9 cellular contexts compared by ENCODE assay signal in genomic region chr13:39656325-39656677, GRCh38. TPM values are rescaled to one million over a fixed set of nuclear protein-coding genes. Genes with fewer than 3 reads are reported as not detected.
DNase-seq lines count a peak whose midpoint lies in the region; ATAC-seq and TF ChIP-seq lines count a peak whose summit lies in the region.
"Had no signal": no experiment of that assay in that cellular context is flagged by ENCODE, and none has a peak within 500 bp of the region (broad histone marks: within the 10 kb centered on the region; RNA-seq: fewer than 3 reads in every experiment).

No MANE protein-coding gene starts in this region.

- DNase-seq in activated T-cell treated with anti-CD3 and anti-CD28 coated beads, Interleukin-2, amount 50 U/mL, for 24 hours: no peak
- DNase-seq in activated T-cell treated with anti-CD3 and anti-CD28 coated beads for 4 hours (no peak), MCF 10A (ENCODE audit: unreplicated experiment) (no peak), foreskin melanocyte (no peak), D341Med (ENCODE audit: low spot score) (no peak)

- H3K27me3 ChIP-seq in HUES48 (ENCODE audit: control insufficient read depth, insufficient read depth, low read length): no peaks in the 10 kb centered on the region

- CTCF ChIA-PET in MCF 10A (lab: Yijun Ruan, JAX): interaction anchor here (0.6 to 1.2 kb wide), 5 partner anchors 15 to 1124 kb away, joined by 3 to 5 read pairs (median 3); no protein-coding TSS in a partner anchor

- 0 to 24% methylated on average over 2 to 6 of the region's 7 CpGs for WGBS in mesodermal cell (ENCODE audit: insufficient coverage in 2 of 2), 2 experiments

- H3K4me3 Mint-ChIP-seq in activated T-cell treated with anti-CD3 and anti-CD28 coated beads, Interleukin-2, amount 50 U/mL, for 24 hours: peak overlapping the region; percentile 89
- peak overlapping the region; percentile 92 for H3K4me3 Mint-ChIP-seq in MCF 10A (ENCODE audit: unreplicated experiment)

- H3K4me3 ChIP-seq in HUES48 (ENCODE audit: low read depth, low read length): peak overlapping the region; percentile 88
- H3K4me3 ChIP-seq in mesodermal cell (ENCODE audit: extremely low read depth, insufficient read depth, low read length, poor library complexity, severe bottlenecking): peak overlapping the region; percentile 92

- H3K9me3 ChIP-seq in HUES48 (ENCODE audit: control insufficient read depth, insufficient read depth, low read length) (no peaks in the 10 kb centered on the region), mesodermal cell (ENCODE audit: control insufficient read depth, low read length) (no peaks in the 10 kb centered on the region)

- POLR2A ChIA-PET in MCF 10A (lab: Yijun Ruan, JAX): interaction anchor here (0.7 to 1.1 kb wide), 2 partner anchors 38 to 517 kb away, joined by 3 read pairs; no protein-coding TSS in a partner anchor

- H3K36me3 Mint-ChIP-seq in activated T-cell treated with anti-CD3 and anti-CD28 coated beads, Interleukin-2, amount 50 U/mL, for 24 hours (ENCODE audit: low read depth): peaks cover 26% of the 10 kb centered on the region
- peaks cover 4% of the 10 kb centered on the region for H3K36me3 Mint-ChIP-seq in MCF 10A (ENCODE audit: insufficient read depth, unreplicated experiment)

- peaks cover 33% of the 10 kb centered on the region for H3K4me1 Mint-ChIP-seq in activated T-cell treated with anti-CD3 and anti-CD28 coated beads, Interleukin-2, amount 50 U/mL, for 24 hours (ENCODE audit: low read depth)
- H3K4me1 Mint-ChIP-seq in MCF 10A (ENCODE audit: insufficient read depth, unreplicated experiment): peaks cover 14% of the 10 kb centered on the region

- BruUV-seq in MCF 10A (replicated peaks; lab: Mats Ljungman, UMichigan): TSS peak; percentile 35

- peak overlapping the region; percentile 44; the same call in 1 of the 2 replicates for H3K9ac ChIP-seq in HUES48 (ENCODE audit: low read depth, low read length)

- H3K27ac Mint-ChIP-seq in activated T-cell treated with anti-CD3 and anti-CD28 coated beads, Interleukin-2, amount 50 U/mL, for 24 hours: peak overlapping the region; percentile 92
- H3K27ac Mint-ChIP-seq in MCF 10A (ENCODE audit: low read depth, unreplicated experiment): peak overlapping the region; percentile 85

- TF ChIP-seq CTCF in MCF 10A (IDR thresholded peaks at IDR 0.05; ENCODE audit: unreplicated experiment): no peak

- no peak overlapping the region for H3K27ac ChIP-seq in HUES48 (ENCODE audit: low read depth, low read length)
- no peak overlapping the region for H3K27ac ChIP-seq in mesodermal cell (ENCODE audit: low read depth, low read length, severe bottlenecking)
- H3K27ac ChIP-seq: epithelial cell of prostate had no signal

- ATAC-seq in HG03196 (IDR thresholded peaks at IDR 0.05; ENCODE audit: unreplicated experiment): no peak

- peaks cover 4% of the 10 kb centered on the region for H3K9me3 Mint-ChIP-seq in activated T-cell treated with anti-CD3 and anti-CD28 coated beads, Interleukin-2, amount 50 U/mL, for 24 hours
- no peaks in the 10 kb centered on the region for H3K9me3 Mint-ChIP-seq in MCF 10A (ENCODE audit: unreplicated experiment)

- peaks cover 15% of the 10 kb centered on the region for H3K36me3 ChIP-seq in HUES48 (ENCODE audit: control insufficient read depth, insufficient read depth, low read length)
- peaks cover 5% of the 10 kb centered on the region for H3K36me3 ChIP-seq in mesodermal cell (ENCODE audit: control insufficient read depth, insufficient read depth, low read length)

- peaks cover 10% of the 10 kb centered on the region for H3K4me1 ChIP-seq in HUES48 (ENCODE audit: control insufficient read depth, insufficient read depth, low read length)
- no peaks in the 10 kb centered on the region for H3K4me1 ChIP-seq in mesodermal cell (ENCODE audit: control insufficient read depth, insufficient read depth, low read length, poor library complexity, severe bottlenecking)

- no peaks in the 10 kb centered on the region for H3K27me3 Mint-ChIP-seq in activated T-cell treated with anti-CD3 and anti-CD28 coated beads, Interleukin-2, amount 50 U/mL, for 24 hours
- no peaks in the 10 kb centered on the region for H3K27me3 Mint-ChIP-seq in MCF 10A (ENCODE audit: insufficient read depth, unreplicated experiment)

- intact Hi-C loops in MCF 10A (cut with micrococcal nuclease): no loop called here

RNA-seq across cellular contexts. Expression of gene COG6, which starts 0.8 kb away (rescaled TPM):
- 28.8 and 37.6 TPM in 2 replicates for total RNA-seq in MCF 10A (2022)
- polyA plus RNA-seq in mesodermal cell (2013, experiment 1 of 2): 35.4 TPM
- polyA plus RNA-seq in mesodermal cell (2013, experiment 2 of 2): 38.6 TPM

RNA-seq across cellular contexts. Expression of gene LHFPL6, which starts 53.3 kb away (rescaled TPM):
- 8.9 and 9.8 TPM in 2 replicates for total RNA-seq in MCF 10A (2022)
- 22.5 TPM for polyA plus RNA-seq in mesodermal cell (2013, experiment 1 of 2)
- polyA plus RNA-seq in mesodermal cell (2013, experiment 2 of 2): 21.3 TPM
